ENCODE assay signal across 14 cellular contexts in the genomic region with DNA sequence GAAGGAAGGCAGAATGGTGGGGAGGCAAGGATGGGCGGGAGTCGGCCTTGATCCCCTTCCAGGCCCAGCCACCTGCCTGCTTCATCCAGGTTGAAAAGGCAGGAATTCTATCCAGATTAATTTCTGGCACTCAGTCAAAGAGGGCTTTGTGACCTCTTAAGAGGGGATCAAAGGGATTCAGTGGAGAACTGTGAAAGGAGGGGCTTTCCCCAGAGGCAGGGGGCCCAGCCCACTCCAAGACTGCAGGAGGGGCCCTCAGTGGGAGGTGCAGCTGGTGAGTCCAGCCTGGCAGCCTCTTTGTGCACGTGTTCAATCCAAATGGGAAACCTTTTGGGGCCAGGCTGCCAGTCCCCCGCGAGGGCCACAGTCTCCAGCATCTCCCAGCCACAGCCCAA.
DNase-seq lines count a peak whose midpoint lies in the region; ATAC-seq, FAIRE-seq and TF ChIP-seq lines count a peak whose summit lies in the region.
"Had no signal": no experiment of that assay in that cellular context is flagged by ENCODE, and none has a peak within 500 bp of the region (broad histone marks: within the 10 kb centered on the region; RNA-seq: fewer than 3 reads in every experiment).

No MANE protein-coding gene starts in this region.

- H3K27me3 ChIP-seq in K562 (ENCODE audit: control insufficient read depth in 2 of 2, insufficient read depth in 2 of 2, low read length in 2 of 2), result no peaks in the 10 kb centered on the region
- H3K27me3 ChIP-seq in smooth muscle cell (ENCODE audit: low read depth), result no peaks in the 10 kb centered on the region
- H3K27me3 ChIP-seq: hepatocyte, spleen had no signal

- TF ChIP-seq POLR2A in K562 (conservative IDR thresholded peaks at IDR 0.05), result no peak

- H3K36me3 Mint-ChIP-seq in T-helper 2 cell treated with Interferon-gamma antibody and Interleukin-4, amounts not matched to agents 5 μg/mL and 100 μg/mL, for 36 hours (ENCODE audit: low read depth), result peaks cover 6% of the 10 kb centered on the region

- intact Hi-C loops in K562 (cut with micrococcal nuclease), result loop anchor here (10.0 kb wide), 1 partner anchor 136 kb away; no protein-coding TSS in a partner anchor

- TF ChIP-seq EP300 in K562 (IDR thresholded peaks at IDR 0.05; ENCODE audit: low read length), result no peak

- H3K4me3 ChIP-seq in K562 (no peak overlapping the region), smooth muscle cell (no peak overlapping the region)
- H3K4me3 ChIP-seq: hepatocyte, spleen had no signal

- no peak for DNase-seq in T-helper 2 cell treated with Interferon-gamma antibody and Interleukin-4, amounts not matched to agents 5 μg/mL and 100 μg/mL, for 36 hours (ENCODE audit: low spot score)
- no peak for DNase-seq in T-helper 2 cell
- peak; percentile 59 for DNase-seq in NCI-H345 (lab: John Stamatoyannopoulos, UW)
- DNase-seq in K562 (ENCODE audit: extremely low read depth in 1 of 4, low spot score in 3 of 4), result no peak
- no peak for DNase-seq in smooth muscle cell (lab: John Stamatoyannopoulos, UW; ENCODE audit: unreplicated experiment)
- DNase-seq in C1 segment of cervical spinal cord (lab: John Stamatoyannopoulos, UW), result no peak
- DNase-seq: activated CD4-positive, alpha-beta T cell treated with anti-CD3 and anti-CD28 coated beads, Interleukin-2, amount 50 U/mL, for 1 hour; IMR-90; NCI-H446; spleen had no signal

- H3K27ac ChIP-seq in K562 (ENCODE audit: extremely low read depth, low read depth, low read length) (peak overlapping the region; percentile 15; the same call in 1 of the 3 replicates), smooth muscle cell (ENCODE audit: low read depth) (peak overlapping the region; percentile 93)
- H3K27ac ChIP-seq: hepatocyte had no signal

- ATAC-seq in K562, result no peak
- ATAC-seq in HG03354 (IDR thresholded peaks at IDR 0.05; ENCODE audit: poor library complexity, severe bottlenecking, unreplicated experiment), result no peak
- ATAC-seq in HG03280 (IDR thresholded peaks at IDR 0.05; ENCODE audit: unreplicated experiment), result no peak

- POLR2A ChIA-PET in K562 (lab: Yijun Ruan, JAX), result interaction anchor here (0.9 to 1.3 kb wide), 5 partner anchors 8 to 180 kb away, joined by 3 to 6 read pairs (median 3); no protein-coding TSS in a partner anchor

- H3K9me3 ChIP-seq in K562 (replicated peaks; ENCODE audit: control insufficient read depth, insufficient read depth, low read depth, low read length) (no peaks in the 10 kb centered on the region), smooth muscle cell (replicated peaks; ENCODE audit: low read depth) (no peaks in the 10 kb centered on the region)
- H3K9me3 ChIP-seq: spleen had no signal

- no peaks in the 10 kb centered on the region for H3K27me3 Mint-ChIP-seq in T-helper 2 cell treated with Interferon-gamma antibody and Interleukin-4, amounts not matched to agents 5 μg/mL and 100 μg/mL, for 36 hours (ENCODE audit: low read depth)

- peaks cover 7% of the 10 kb centered on the region; the same call in 2 of the 3 replicates for H3K36me3 ChIP-seq in K562 (ENCODE audit: control insufficient read depth, insufficient read depth, low read length)
- H3K36me3 ChIP-seq in smooth muscle cell (ENCODE audit: low read depth), result no peaks in the 10 kb centered on the region

- H3K9ac ChIP-seq in K562 (ENCODE audit: insufficient read depth in 1 of 2, low read depth in 2 of 2, low read length in 2 of 2) (no peak overlapping the region), smooth muscle cell (ENCODE audit: low read depth) (no peak overlapping the region)

- WGBS in K562 (ENCODE audit: insufficient coverage, low coverage, missing lambda C conversion rate), result 91% methylated on average over 5 of the region's 5 CpGs
- WGBS in smooth muscle cell (ENCODE audit: low lambda C conversion rate), result 76% methylated on average over 5 of the region's 5 CpGs

- in situ Hi-C loops in K562 (cut with MboI), result no loop called here

- no peaks in the 10 kb centered on the region for H4K20me1 ChIP-seq in K562 (replicated peaks; ENCODE audit: control insufficient read depth, insufficient read depth, low read length)
- H4K20me1 ChIP-seq in smooth muscle cell (ENCODE audit: low read depth), result peaks cover 17% of the 10 kb centered on the region

- CTCF ChIA-PET in K562 (lab: Yijun Ruan, JAX; ENCODE audit: low intra/inter-chr PET ratio), result no interaction called here

- peaks cover 58% of the 10 kb centered on the region for H3K79me2 ChIP-seq in K562 (ENCODE audit: control insufficient read depth, insufficient read depth, low read length)
- H3K79me2 ChIP-seq in smooth muscle cell (ENCODE audit: low read depth), result peaks cover 9% of the 10 kb centered on the region

- peaks cover 25% of the 10 kb centered on the region for H3F3A ChIP-seq in smooth muscle cell (ENCODE audit: low read depth)

- BruUV-seq in K562 (replicated peaks; lab: Mats Ljungman, UMichigan), result no TSS peak

- H3K4me1 ChIP-seq in K562 (replicated peaks in 1 of 2; ENCODE audit: control insufficient read depth in 2 of 2, insufficient read depth in 2 of 2, low read length in 2 of 2) (peaks cover 67 to 74% of the 10 kb centered on the region in 2 experiments), smooth muscle cell (ENCODE audit: low read depth) (peaks cover 49% of the 10 kb centered on the region)

- H2AFZ ChIP-seq in K562 (ENCODE audit: low read depth, low read length) (no peak overlapping the region), smooth muscle cell (ENCODE audit: low read depth) (no peak overlapping the region)
- H2AFZ ChIP-seq: hepatocyte had no signal

- H3K4me1 Mint-ChIP-seq in T-helper 2 cell treated with Interferon-gamma antibody and Interleukin-4, amounts not matched to agents 5 μg/mL and 100 μg/mL, for 36 hours (ENCODE audit: low read depth), result peaks cover 39% of the 10 kb centered on the region

- no peak for TF ChIP-seq RAD21 in K562 (CRISPR knock-in tag; conservative IDR thresholded peaks at IDR 0.05 in 1 of 2, IDR thresholded peaks at IDR 0.05 in 1 of 2)

- no peaks in the 10 kb centered on the region for H3K9me1 ChIP-seq in K562 (ENCODE audit: control insufficient read depth, insufficient read depth, low read length)

- H3K4me2 ChIP-seq in K562 (ENCODE audit: insufficient read depth, low read length) (no peak overlapping the region), smooth muscle cell (no peak overlapping the region)
- H3K4me2 ChIP-seq: hepatocyte had no signal

- no peaks in the 10 kb centered on the region for H3K9me3 Mint-ChIP-seq in T-helper 2 cell treated with Interferon-gamma antibody and Interleukin-4, amounts not matched to agents 5 μg/mL and 100 μg/mL, for 36 hours

- TF ChIP-seq CTCF in K562 (IDR thresholded peaks at IDR 0.05 in 2 of 3, conservative IDR thresholded peaks at IDR 0.05 in 1 of 3; ENCODE audit: insufficient read depth in 2 of 3, low read depth in 1 of 3, low read length in 3 of 3) (no peak), smooth muscle cell (IDR thresholded peaks at IDR 0.05; ENCODE audit: borderline replicate concordance, insufficient read depth, poor library complexity, severe bottlenecking) (no peak)

- H3K4me3 Mint-ChIP-seq in T-helper 2 cell treated with Interferon-gamma antibody and Interleukin-4, amounts not matched to agents 5 μg/mL and 100 μg/mL, for 36 hours, result no peak overlapping the region

- no peak for FAIRE-seq in K562 (lab: Jason Lieb, UNC)
- FAIRE-seq: endometrium had no signal

- H3K27ac Mint-ChIP-seq in T-helper 2 cell treated with Interferon-gamma antibody and Interleukin-4, amounts not matched to agents 5 μg/mL and 100 μg/mL, for 36 hours, result peak overlapping the region; percentile 46

TF ChIP-seq in K562, 482 proteins besides CTCF, POLR2A, EP300 and RAD21 (continues in another document):
- TF ChIP-seq ZNF263 (CRISPR knock-in tag; IDR thresholded peaks at IDR 0.05; ENCODE audit: borderline replicate concordance) (no peak), SRSF7 (optimal IDR thresholded peaks at IDR 0.05; ENCODE audit: low read depth, low read length) (no peak), SMARCA5 (IDR thresholded peaks at IDR 0.05) (no peak), RB1 (IDR thresholded peaks at IDR 0.05; ENCODE audit: low read depth) (no peak), SOX6 (IDR thresholded peaks at IDR 0.05) (no peak), HDAC3 (IDR thresholded peaks at IDR 0.05; ENCODE audit: borderline replicate concordance, partially characterized antibody) (no peak), TRIM25 (IDR thresholded peaks at IDR 0.05; ENCODE audit: borderline replicate concordance) (no peak), RBM17 (IDR thresholded peaks at IDR 0.05; ENCODE audit: borderline replicate concordance, low read depth, low read length) (no peak), ZNF274 (IDR thresholded peaks at IDR 0.05; ENCODE audit: borderline replicate concordance, low read depth, low read length) (no peak), MBD2 (IDR thresholded peaks at IDR 0.05; ENCODE audit: borderline replicate concordance, low read depth) (no peak), SMAD4 (CRISPR knock-in tag; conservative IDR thresholded peaks at IDR 0.05) (no peak)
- TF ChIP-seq, protein P1, sequence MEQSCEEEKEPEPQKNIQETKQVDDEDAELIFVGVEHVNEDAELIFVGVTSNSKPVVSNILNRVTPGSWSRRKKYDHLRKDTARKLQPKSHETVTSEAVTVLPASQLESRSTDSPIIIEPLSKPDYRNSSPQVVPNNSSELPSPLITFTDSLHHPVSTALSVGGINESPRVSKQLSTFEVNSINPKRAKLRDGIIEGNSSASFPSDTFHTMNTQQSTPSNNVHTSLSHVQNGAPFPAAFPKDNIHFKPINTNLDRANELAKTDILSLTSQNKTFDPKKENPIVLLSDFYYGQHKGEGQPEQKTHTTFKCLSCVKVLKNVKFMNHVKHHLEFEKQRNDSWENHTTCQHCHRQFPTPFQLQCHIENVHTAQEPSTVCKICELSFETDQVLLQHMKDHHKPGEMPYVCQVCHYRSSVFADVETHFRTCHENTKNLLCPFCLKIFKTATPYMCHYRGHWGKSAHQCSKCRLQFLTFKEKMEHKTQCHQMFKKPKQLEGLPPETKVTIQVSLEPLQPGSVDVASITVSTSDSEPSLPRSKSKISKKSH (CRISPR knock-in tag; IDR thresholded peaks at IDR 0.05), result no peak
